Comparison of ENCODE assay signal across 1 cellular context in genomic region chr1:200668514-200669313, GRCh38.
TF ChIP-seq lines count a peak whose summit lies in the region.

No MANE protein-coding gene starts in this region.

TF ChIP-seq in SK-N-SH treated with all-trans-retinoic acid at 6 μM for 48 hours, 23 proteins besides CTCF, POLR2A, EP300 and RAD21 (continued from another document):
- TF ChIP-seq TSHZ2 (CRISPR knock-in tag; IDR thresholded peaks at IDR 0.05) (no peak), PPARA (CRISPR knock-in tag; IDR thresholded peaks at IDR 0.05; ENCODE audit: borderline replicate concordance) (no peak), TOX (CRISPR knock-in tag; IDR thresholded peaks at IDR 0.05; ENCODE audit: borderline replicate concordance) (no peak), ISL1 (CRISPR knock-in tag; IDR thresholded peaks at IDR 0.05) (no peak), CSRNP3 (CRISPR knock-in tag; IDR thresholded peaks at IDR 0.05) (no peak), ESRRG (CRISPR knock-in tag; IDR thresholded peaks at IDR 0.05) (no peak), POU6F1 (CRISPR knock-in tag; IDR thresholded peaks at IDR 0.05; ENCODE audit: borderline replicate concordance, low read depth) (no peak), GLIS3 (CRISPR knock-in tag; IDR thresholded peaks at IDR 0.05) (no peak), ARNTL (CRISPR knock-in tag; IDR thresholded peaks at IDR 0.05; ENCODE audit: borderline replicate concordance, low read depth) (no peak), ZFP30 (CRISPR knock-in tag; IDR thresholded peaks at IDR 0.05) (no peak), PATZ1 (CRISPR knock-in tag; IDR thresholded peaks at IDR 0.05; ENCODE audit: borderline replicate concordance) (no peak)
